ENCODE assay signal across 11 cellular contexts in genomic region chr11:60830478-60831142, GRCh38. TPM values are rescaled to one million over a fixed set of nuclear protein-coding genes. Genes with fewer than 3 reads are reported as not detected.
DNase-seq lines count a peak whose midpoint lies in the region; ATAC-seq, FAIRE-seq and TF ChIP-seq lines count a peak whose summit lies in the region.
"Had no signal": no experiment of that assay in that cellular context is flagged by ENCODE, and none has a peak within 500 bp of the region (broad histone marks: within the 10 kb centered on the region; RNA-seq: fewer than 3 reads in every experiment).

No MANE protein-coding gene starts in this region.

- H3K4me3 ChIP-seq in DND-41 (ENCODE audit: low read depth in 1 of 2, low read length in 2 of 2), result no peak overlapping the region
- no peak overlapping the region for H3K4me3 ChIP-seq in kidney (ENCODE audit: low read length in 2 of 2)

- H3K4me1 ChIP-seq in DND-41 (ENCODE audit: insufficient read depth, low read length) (peaks cover 13% of the 10 kb centered on the region; the same call in 1 of the 2 replicates), kidney (ENCODE audit: control insufficient read depth in 1 of 2, insufficient read depth in 1 of 2, low read depth in 1 of 2, low read length in 2 of 2) (no peaks in the 10 kb centered on the region)

- no peak for DNase-seq in DND-41
- DNase-seq in HPDE6-E6E7 (ENCODE audit: extremely low spot score), result peak; percentile 58
- DNase-seq in epithelial cell of prostate (ENCODE audit: low read depth, low spot score), result no peak
- DNase-seq in OCI-M2 (lab: John Stamatoyannopoulos, UW; ENCODE audit: unreplicated experiment), result no peak
- no peak for DNase-seq in activated gamma-delta T cell treated with Interleukin-2 at 50 U/mL for 16 hours
- DNase-seq in CD1c-positive myeloid dendritic cell (ENCODE audit: extremely low spot score), result no peak
- no peak for DNase-seq in kidney

- H3K9ac ChIP-seq in DND-41 (ENCODE audit: low read depth, low read length) (no peak overlapping the region), kidney (ENCODE audit: low read length in 2 of 2) (no peak overlapping the region)

- H4K20me1 ChIP-seq in DND-41 (ENCODE audit: insufficient read depth, low read length), result no peaks in the 10 kb centered on the region

- no peaks in the 10 kb centered on the region for H3K9me3 ChIP-seq in DND-41 (ENCODE audit: insufficient read depth, low read length, severe bottlenecking)
- no peaks in the 10 kb centered on the region for H3K9me3 ChIP-seq in kidney (ENCODE audit: control insufficient read depth in 1 of 2, low read length in 2 of 2)

- no peaks in the 10 kb centered on the region for H3K36me3 ChIP-seq in DND-41 (ENCODE audit: insufficient read depth, low read length)
- no peaks in the 10 kb centered on the region for H3K36me3 ChIP-seq in kidney (ENCODE audit: control insufficient read depth in 1 of 2, insufficient read depth in 2 of 2, low read length in 2 of 2)

- no peaks in the 10 kb centered on the region for H3K27me3 ChIP-seq in DND-41 (ENCODE audit: insufficient read depth, low read length, poor library complexity)

- TF ChIP-seq CTCF in DND-41 (IDR thresholded peaks at IDR 0.05; ENCODE audit: borderline replicate concordance, extremely low read depth, low read length, poor library complexity, severe bottlenecking), result no peak
- no peak for TF ChIP-seq CTCF in kidney (IDR thresholded peaks at IDR 0.05; ENCODE audit: borderline replicate concordance, extremely low read depth, insufficient read depth)

- no peaks in the 10 kb centered on the region for H3K79me2 ChIP-seq in DND-41 (ENCODE audit: insufficient read depth, low read length)

- intact Hi-C loops in kidney (cut with DNase I), result loop anchor here (5.0 to 10.0 kb wide), 2 partner anchors 67 to 344 kb away; no protein-coding TSS in a partner anchor

- FAIRE-seq in kidney (lab: Jason Lieb, UNC), result no peak

- no peak overlapping the region for H3K4me2 ChIP-seq in DND-41 (ENCODE audit: insufficient read depth, low read length)

- peak; percentile 20; the same call in 2 of the 3 replicates for ATAC-seq in DND-41 (ENCODE audit: insufficient read depth, low read depth)
- ATAC-seq in GM19455 (IDR thresholded peaks at IDR 0.05; ENCODE audit: unreplicated experiment), result peak; percentile 48

- H2AFZ ChIP-seq in DND-41 (ENCODE audit: low read depth, low read length), result no peak overlapping the region

- no peak overlapping the region for H3K27ac ChIP-seq in DND-41 (ENCODE audit: low read length)
- peak overlapping the region; percentile 75 for H3K27ac ChIP-seq in epithelial cell of prostate
- H3K27ac ChIP-seq in kidney (ENCODE audit: low read depth in 2 of 2, low read length in 2 of 2), result no peak overlapping the region

RNA-seq across cellular contexts. Expression of gene CCDC86, which starts 11.3 kb away (rescaled TPM):
- total RNA-seq in kidney, result 18.9 TPM
- 15.9 TPM for polyA plus RNA-seq in kidney (ENCODE audit: insufficient read depth, low read depth, low replicate concordance)

RNA-seq across cellular contexts. Expression of gene PTGDR2, which starts 25.1 kb away (rescaled TPM):
- 0.16 TPM for total RNA-seq in kidney
- polyA plus RNA-seq in kidney (ENCODE audit: insufficient read depth, low read depth, low replicate concordance), result not detected

RNA-seq across cellular contexts. Expression of gene ZP1, which starts 36.7 kb away (rescaled TPM):
- total RNA-seq in kidney, result not detected
- not detected for polyA plus RNA-seq in kidney (ENCODE audit: insufficient read depth, low read depth, low replicate concordance)
- total RNA-seq: cerebellum, neural crest cell had no signal

RNA-seq across cellular contexts. Expression of gene MS4A10, which starts 45.5 kb away (rescaled TPM):
- total RNA-seq in kidney, result not detected
- 1.1 TPM for polyA plus RNA-seq in kidney (ENCODE audit: insufficient read depth, low read depth, low replicate concordance)
- total RNA-seq: cerebellum, neural crest cell had no signal
- polyA plus RNA-seq: CD14-positive monocyte had no signal
